In the genomic region with DNA sequence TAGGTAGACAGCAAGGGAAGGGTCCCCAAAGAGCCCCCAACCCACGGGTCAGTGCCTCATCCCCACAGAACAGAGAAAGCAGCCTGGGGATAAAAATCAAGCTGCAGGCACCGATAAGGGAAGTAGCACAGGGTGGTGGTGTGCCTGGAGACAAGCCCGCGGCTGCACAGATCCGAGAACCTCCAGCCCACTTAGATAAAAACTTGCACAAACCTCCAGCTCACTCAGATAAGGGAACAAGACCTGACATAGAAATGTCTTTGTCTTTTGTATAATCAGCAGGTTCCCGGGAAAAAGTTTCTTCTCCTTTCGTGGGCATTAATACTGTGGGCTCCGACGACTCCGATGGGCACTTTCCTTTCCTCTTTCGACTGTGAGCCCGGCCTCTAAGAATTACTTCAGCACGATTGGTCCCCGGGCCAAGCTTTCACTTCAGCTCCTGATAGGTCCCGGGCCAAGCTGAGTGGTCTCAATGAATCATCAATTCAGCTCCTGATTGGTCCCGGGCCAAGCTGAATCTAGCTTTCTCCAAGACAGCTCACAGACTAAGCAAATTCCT, we compare ENCODE assay signal across 1 cellular context.
TF ChIP-seq lines count a peak whose summit lies in the region.

No MANE protein-coding gene starts in this region.

TF ChIP-seq in IMR-90, 13 proteins besides CTCF, POLR2A, EP300 and RAD21 (continued from another document):
- TF ChIP-seq ELK1 (IDR thresholded peaks at IDR 0.05; ENCODE audit: borderline replicate concordance, low read depth, low read length) (no peak), CHD1 (IDR thresholded peaks at IDR 0.05; ENCODE audit: low read depth, low read length) (no peak), FOS (IDR thresholded peaks at IDR 0.05; ENCODE audit: low read depth, low read length) (no peak), SMC3 (IDR thresholded peaks at IDR 0.05; ENCODE audit: low read depth, low read length) (no peak), CEBPB (IDR thresholded peaks at IDR 0.05; ENCODE audit: low read depth, low read length) (no peak), NFE2L2 (IDR thresholded peaks at IDR 0.05; ENCODE audit: low read depth, low read length) (no peak), MXI1 (IDR thresholded peaks at IDR 0.05; ENCODE audit: borderline replicate concordance, low read depth, low read length) (no peak), BHLHE40 (IDR thresholded peaks at IDR 0.05; ENCODE audit: low read depth, low read length) (no peak), MAFK (IDR thresholded peaks at IDR 0.05; ENCODE audit: low read depth, low read length) (no peak)
TF ChIP-seq in IMR-90: peak in this region for 0.
